30 cellular contexts compared by ENCODE assay signal in the genomic region with DNA sequence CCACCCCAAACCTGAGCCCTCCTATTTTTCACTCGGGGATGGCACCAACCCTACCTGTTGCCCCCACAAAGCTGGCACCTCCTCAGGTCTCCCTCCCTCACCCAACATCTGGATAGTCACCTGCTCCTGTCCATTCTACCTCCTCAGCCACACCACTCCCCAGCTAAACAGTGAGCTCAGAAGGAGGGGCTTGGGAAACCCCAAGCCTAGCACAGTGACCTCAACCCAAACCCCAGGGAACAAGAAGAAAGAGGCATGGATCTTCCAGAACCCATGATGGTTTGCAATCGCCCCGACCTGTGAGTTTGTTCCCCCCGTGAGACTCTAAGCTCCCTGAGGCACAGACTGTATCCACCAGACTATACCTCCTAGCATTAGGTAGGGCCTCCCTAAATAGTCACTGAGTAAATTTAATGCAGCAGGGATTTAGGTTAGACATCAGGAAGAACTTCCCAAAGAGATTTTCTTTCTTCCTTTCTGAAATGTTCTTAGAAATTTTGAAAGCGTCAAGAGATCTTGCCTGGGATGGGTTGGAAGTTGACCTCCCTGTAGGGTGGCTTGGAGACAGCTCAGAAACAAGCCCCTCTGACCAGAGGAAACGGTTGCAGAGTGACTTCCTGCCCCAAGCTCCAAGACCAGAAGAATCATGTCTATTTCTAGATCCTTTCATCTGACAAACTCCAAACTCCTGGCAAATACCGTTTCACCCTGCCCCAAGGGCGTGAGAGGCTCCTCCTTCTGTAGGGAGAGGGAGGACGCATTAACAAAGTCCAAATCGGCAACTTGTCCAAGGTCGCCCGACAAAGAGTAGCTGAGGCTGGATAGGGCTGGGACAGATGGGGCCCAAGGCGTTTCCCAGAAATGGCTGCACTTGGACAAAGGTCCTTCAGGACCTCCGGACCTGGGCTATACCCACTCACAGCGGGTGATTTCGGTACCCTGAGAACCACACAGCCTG. TPM values are rescaled to one million over a fixed set of nuclear protein-coding genes. Genes with fewer than 3 reads are reported as not detected.
DNase-seq lines count a peak whose midpoint lies in the region; FAIRE-seq and TF ChIP-seq lines count a peak whose summit lies in the region.
"Had no signal": no experiment of that assay in that cellular context is flagged by ENCODE, and none has a peak within 500 bp of the region (broad histone marks: within the 10 kb centered on the region; RNA-seq: fewer than 3 reads in every experiment).

No MANE protein-coding gene starts in this region.

- FAIRE-seq in H1 (lab: Jason Lieb, UNC) = no peak
- FAIRE-seq: GM18507, RCC 7860 had no signal

- H3K9me3 Mint-ChIP-seq in neural progenitor cell = peaks cover 3% of the 10 kb centered on the region
- H3K9me3 Mint-ChIP-seq: central memory CD8-positive, alpha-beta T cell; IgD-negative memory B cell; nephron; stimulated activated naive CD8-positive, alpha-beta T cell treated with anti-CD3 and anti-CD28 coated beads, Interleukin-15, Interleukin-2, amounts not matched to agents 100 ng/mL and 50 ng/mL, for 24 hours had no signal

- H3K9ac ChIP-seq in BLaER1 (no peak overlapping the region), H1 (replicated peaks in 1 of 4; ENCODE audit: extremely low read depth in 1 of 4, low read depth in 3 of 4, low read length in 3 of 4) (no peak overlapping the region), neural progenitor cell (no peak overlapping the region)

- DNase-seq in M059J (ENCODE audit: low read depth) = peak; percentile 78
- no peak for DNase-seq in H1 (ENCODE audit: low read depth in 1 of 2, low spot score in 2 of 2)
- DNase-seq in neural progenitor cell (ENCODE audit: low spot score) = no peak
- DNase-seq in SIG-M5 (lab: John Stamatoyannopoulos, UW) = no peak
- no peak for DNase-seq in cerebellar cortex (ENCODE audit: low spot score)
- DNase-seq in epidermal melanocyte (ENCODE audit: insufficient read length, low spot score) = no peak
- no peak for DNase-seq in D341Med (ENCODE audit: low spot score)
- DNase-seq: ACHN; activated CD4-positive, alpha-beta T cell treated with anti-CD3 and anti-CD28 coated beads for 36 hours; activated gamma-delta T cell treated with Interleukin-2 at 50 U/mL for 16 hours; GM23248; MG63; mucosa of descending colon; NCI-H1105 treated with DMSO at 0.1 percent for 48 hours; NCI-H1930; T-helper 2 cell had no signal

- peaks cover 39% of the 10 kb centered on the region for H3K27me3 Mint-ChIP-seq in neural progenitor cell (ENCODE audit: insufficient read depth, low read depth)

- no peak overlapping the region for H3K56ac ChIP-seq in H1 (replicated peaks; ENCODE audit: insufficient read length, low read depth, low read length)

- peak overlapping the region; percentile 24; the same call in 1 of the 2 replicates for H2BK15ac ChIP-seq in H1 (ENCODE audit: low read length)

- H3K4me3 Mint-ChIP-seq in neural progenitor cell = peak overlapping the region; percentile 52
- H3K4me3 Mint-ChIP-seq: activated CD4-positive, alpha-beta T cell treated with anti-CD3 and anti-CD28 coated beads for 36 hours; central memory CD8-positive, alpha-beta T cell; IgD-negative memory B cell; stimulated activated naive CD8-positive, alpha-beta T cell treated with anti-CD3 and anti-CD28 coated beads, Interleukin-15, Interleukin-2, amounts not matched to agents 100 ng/mL and 50 ng/mL, for 24 hours had no signal

- H3K4me3 ChIP-seq in BLaER1 = no peak overlapping the region
- no peak overlapping the region for H3K4me3 ChIP-seq in H1 (ENCODE audit: extremely low read depth in 1 of 4, insufficient read depth in 2 of 4, low read depth in 3 of 4, low read length in 4 of 4)
- H3K4me3 ChIP-seq in neural progenitor cell = no peak overlapping the region
- H3K4me3 ChIP-seq: GM23248, lung, MG63, mucosa of descending colon, ovary, SK-N-MC, skin epidermis had no signal

- no peak for TF ChIP-seq CTCF in H1 (IDR thresholded peaks at IDR 0.05; ENCODE audit: control extremely low read depth in 1 of 3, insufficient read depth in 1 of 3, low read depth in 1 of 3, low read length in 3 of 3)
- TF ChIP-seq CTCF in neural progenitor cell (IDR thresholded peaks at IDR 0.05) = no peak

- no peak overlapping the region for H3K4ac ChIP-seq in H1 (replicated peaks; ENCODE audit: insufficient read length, low read depth, low read length)

- H3K79me2 ChIP-seq in H1 (ENCODE audit: control insufficient read depth in 1 of 2, insufficient read depth in 2 of 2, low read length in 2 of 2) (no peaks in the 10 kb centered on the region), neural progenitor cell (ENCODE audit: low read depth) (no peaks in the 10 kb centered on the region)

- H4K91ac ChIP-seq in H1 (replicated peaks; ENCODE audit: insufficient read length, low read length) = no peak overlapping the region

- TF ChIP-seq EP300 in H1 (IDR thresholded peaks at IDR 0.05; ENCODE audit: borderline replicate concordance in 1 of 2, low read depth in 2 of 2, low read length in 2 of 2) = no peak

- no peak overlapping the region for H3K14ac ChIP-seq in H1 (ENCODE audit: insufficient read length)

- CTCF ChIA-PET in H1 (lab: Charles Lee; ENCODE audit: partially characterized antibody) = interaction anchor here (1.0 to 7.8 kb wide), 10 partner anchors 10 to 163 kb away, joined by 3 to 38 read pairs (median 4); no protein-coding TSS in a partner anchor

- peak overlapping the region; percentile 30; the same call in 1 of the 2 replicates for H2BK5ac ChIP-seq in H1 (ENCODE audit: low read depth, low read length)

- H3K36me3 Mint-ChIP-seq in neural progenitor cell = no peaks in the 10 kb centered on the region
- H3K36me3 Mint-ChIP-seq: IgD-negative memory B cell had no signal

- 0 out of 2 replicates have a peak overlapping the region, but pooled peaks have one; percentile 72 for H2BK20ac ChIP-seq in H1 (ENCODE audit: low read length)

- peak overlapping the region; percentile 93; the same call in 1 of the 2 replicates for H2BK12ac ChIP-seq in H1 (ENCODE audit: low read depth, low read length)

- no peaks in the 10 kb centered on the region for H3K79me1 ChIP-seq in H1 (ENCODE audit: low read depth, low read length)

- H3K9me3 ChIP-seq in BLaER1 (no peaks in the 10 kb centered on the region), H1 (ENCODE audit: insufficient read depth in 2 of 2, low read depth in 1 of 2, low read length in 1 of 2) (no peaks in the 10 kb centered on the region), neural progenitor cell (ENCODE audit: low read depth) (no peaks in the 10 kb centered on the region)
- H3K9me3 ChIP-seq: MG63, mucosa of descending colon, ovary had no signal

- no peaks in the 10 kb centered on the region for H3K36me3 ChIP-seq in BLaER1
- no peaks in the 10 kb centered on the region; a peak in 1 of 8 replicates for H3K36me3 ChIP-seq in H1 (ENCODE audit: control insufficient read depth in 2 of 4, insufficient read depth in 4 of 4, low read length in 3 of 4)
- H3K36me3 ChIP-seq in neural progenitor cell = no peaks in the 10 kb centered on the region
- H3K36me3 ChIP-seq: MG63, ovary had no signal

- TF ChIP-seq RAD21 in H1 (IDR thresholded peaks at IDR 0.05 in 1 of 2, conservative IDR thresholded peaks at IDR 0.05 in 1 of 2; ENCODE audit: low read depth in 2 of 2, low read length in 2 of 2) = no peak

- H3K27me3 ChIP-seq in BLaER1 (peaks cover 62% of the 10 kb centered on the region), H1 (replicated peaks in 1 of 4; ENCODE audit: control insufficient read depth in 3 of 4, extremely low read depth in 1 of 4, insufficient read depth in 3 of 4, low read length in 3 of 4) (peaks cover 12 to 28% (median 23%) of the 10 kb centered on the region in 4 experiments), neural progenitor cell (peaks cover 36% of the 10 kb centered on the region)

- H3K27ac Mint-ChIP-seq in neural progenitor cell = no peak overlapping the region
- H3K27ac Mint-ChIP-seq: activated CD4-positive, alpha-beta T cell treated with anti-CD3 and anti-CD28 coated beads for 36 hours; IgD-negative memory B cell; nephron; stimulated activated naive CD8-positive, alpha-beta T cell treated with anti-CD3 and anti-CD28 coated beads, Interleukin-15, Interleukin-2, amounts not matched to agents 100 ng/mL and 50 ng/mL, for 24 hours had no signal

- 77% methylated on average over 16 of the region's 16 CpGs; no CpG with 5 or more reads in 1 of the 2 experiments for WGBS in H1 (ENCODE audit: extremely low coverage in 1 of 2, insufficient coverage in 1 of 2, insufficient read length in 1 of 2, insufficient replicate concordance in 2 of 2, low coverage in 1 of 2, low lambda C conversion rate in 2 of 2, missing lambda C conversion rate in 1 of 2), 2 experiments

- POLR2A ChIA-PET in H1 (lab: Charles Lee; ENCODE audit: partially characterized antibody) = interaction anchor here (1.2 to 1.5 kb wide), 4 partner anchors 10 to 35 kb away, joined by 3 to 5 read pairs (median 4); no protein-coding TSS in a partner anchor

- peaks cover 97% of the 10 kb centered on the region for H3K4me1 ChIP-seq in BLaER1
- H3K4me1 ChIP-seq in H1 (replicated peaks in 1 of 4; ENCODE audit: control insufficient read depth in 3 of 4, insufficient read depth in 4 of 4, low read length in 3 of 4) = peaks cover 8 to 48% (median 29%) of the 10 kb centered on the region in 4 experiments
- H3K4me1 ChIP-seq in neural progenitor cell = peaks cover 33% of the 10 kb centered on the region

- H2BK120ac ChIP-seq in H1 (replicated peaks; ENCODE audit: low read depth, low read length) = peak overlapping the region; percentile 12

- H3K4me2 ChIP-seq in BLaER1 = peak overlapping the region; percentile 99
- no peak overlapping the region for H3K4me2 ChIP-seq in H1 (ENCODE audit: insufficient read depth in 1 of 2, low read depth in 2 of 2, low read length in 2 of 2)
- no peak overlapping the region for H3K4me2 ChIP-seq in neural progenitor cell

- peaks cover 61% of the 10 kb centered on the region for H3F3A ChIP-seq in neural progenitor cell (ENCODE audit: low read depth)

- H3K27ac ChIP-seq in BLaER1 = no peak overlapping the region
- no peak overlapping the region for H3K27ac ChIP-seq in H1 (ENCODE audit: low read depth, low read length)
- no peak overlapping the region for H3K27ac ChIP-seq in neural progenitor cell
- H3K27ac ChIP-seq: ovary, SK-N-MC, skin epidermis had no signal

- H2AFZ ChIP-seq in H1 (ENCODE audit: low read length) (no peak overlapping the region), neural progenitor cell (replicated peaks) (no peak overlapping the region)
- H2AFZ ChIP-seq: GM23248 had no signal

- no peak overlapping the region for H4K5ac ChIP-seq in H1 (ENCODE audit: insufficient read length, low read depth, low read length)

- H3K23ac ChIP-seq in H1 (ENCODE audit: insufficient read length) = no peak overlapping the region

- no peak overlapping the region; the same call in 1 of the 2 replicates for H3K18ac ChIP-seq in H1 (ENCODE audit: extremely low read depth, low read length)

- H3K4me1 Mint-ChIP-seq in neural progenitor cell = peaks cover 40% of the 10 kb centered on the region
- H3K4me1 Mint-ChIP-seq: central memory CD8-positive, alpha-beta T cell had no signal

- H3K23me2 ChIP-seq in H1 (ENCODE audit: low read depth, low read length) = peaks cover 13% of the 10 kb centered on the region; the same call in 1 of the 2 replicates

- TF ChIP-seq POLR2A in H1 (IDR thresholded peaks at IDR 0.05; ENCODE audit: control extremely low read depth in 1 of 2, low read depth in 2 of 2, low read length in 2 of 2) = no peak

- peaks cover 72% of the 10 kb centered on the region for H4K20me1 ChIP-seq in BLaER1
- H4K20me1 ChIP-seq in H1 (replicated peaks in 1 of 2; ENCODE audit: control insufficient read depth in 1 of 2, insufficient read depth in 2 of 2, low read length in 2 of 2) = peaks cover 0 to 2% of the 10 kb centered on the region in 2 experiments
- H4K20me1 ChIP-seq in neural progenitor cell (ENCODE audit: low read depth) = peaks cover 32% of the 10 kb centered on the region

- H4K8ac ChIP-seq in H1 (ENCODE audit: extremely low read depth, insufficient read depth, low read length) = no peak overlapping the region

- peak overlapping the region; percentile 89; the same call in 1 of the 2 replicates for H2AK5ac ChIP-seq in H1 (ENCODE audit: low read depth, low read length)

RNA-seq across cellular contexts. Expression of a gene that starts 4.1 kb away (rescaled TPM):
- total RNA-seq in M059J (2014; rRNA removed; shearing (Covaris generic)) = 12.7 and 36.2 TPM in 2 replicates
- total RNA-seq in H1 (2021; fragmentation: NEBNext Ultra II Directional; extraction: Animal tissue kit (Norgen Biotek cat#: 25700)) = 5.3 and 6.1 TPM in 2 replicates
- polyA plus RNA-seq in H1 (2011; rRNA removed) = 8.8 and 13.2 TPM in 2 replicates
- 5.6 TPM for polyA plus RNA-seq in H1 (2011; cell fraction: cytosol; rRNA removed)
- 11.0 TPM for polyA plus RNA-seq in H1 (2011; cell fraction: nucleus; rRNA removed)
- polyA plus RNA-seq in H1 (2012, experiment 1 of 2) = 3.9 to 10.9 TPM (median 7.8 TPM) in 4 replicates
- 5.2 TPM for polyA plus RNA-seq in H1 (2012, experiment 2 of 2)
- polyA plus RNA-seq in H1 (2013, experiment 1 of 2) = 11.6 TPM
- 10.8 TPM for polyA plus RNA-seq in H1 (2013, experiment 2 of 2)
- 0.66 and 1.2 TPM in 2 replicates for polyA minus RNA-seq in H1 (2011; rRNA and poly(A)+ RNA removed)
- polyA minus RNA-seq in H1 (2011; cell fraction: cytosol; rRNA and poly(A)+ RNA removed) = 2.1 TPM
- polyA minus RNA-seq in H1 (2011; cell fraction: nucleus; rRNA and poly(A)+ RNA removed) = 1.2 TPM
- 1.8 and 7.2 TPM in 2 replicates for total RNA-seq in neural progenitor cell (ENCODE audit: low replicate concordance)
- total RNA-seq: activated CD4-positive, alpha-beta T cell treated with anti-CD3 and anti-CD28 coated beads for 36 hours had no signal
- polyA plus RNA-seq: IgD-negative memory B cell had no signal

RNA-seq across cellular contexts. Expression of a gene that starts 38.4 kb away (rescaled TPM):
- total RNA-seq in M059J (2014; rRNA removed; shearing (Covaris generic)) = not detected in 2 replicates
- not detected in 2 replicates for total RNA-seq in H1 (2021; fragmentation: NEBNext Ultra II Directional; extraction: Animal tissue kit (Norgen Biotek cat#: 25700))
- polyA plus RNA-seq in H1 (2011; rRNA removed) = not detected in 2 replicates
- polyA plus RNA-seq in H1 (2011; cell fraction: cytosol; rRNA removed) = not detected
- not detected for polyA plus RNA-seq in H1 (2011; cell fraction: nucleus; rRNA removed)
- 0.11 to 0.28 TPM in 2 of 4 replicates, not detected in the others for polyA plus RNA-seq in H1 (2012, experiment 1 of 2)
- polyA plus RNA-seq in H1 (2012, experiment 2 of 2) = 0.73 TPM
- not detected for polyA plus RNA-seq in H1 (2013, experiment 1 of 2)
- not detected for polyA plus RNA-seq in H1 (2013, experiment 2 of 2)
- not detected in 2 replicates for polyA minus RNA-seq in H1 (2011; rRNA and poly(A)+ RNA removed)
- polyA minus RNA-seq in H1 (2011; cell fraction: cytosol; rRNA and poly(A)+ RNA removed) = not detected
- not detected for polyA minus RNA-seq in H1 (2011; cell fraction: nucleus; rRNA and poly(A)+ RNA removed)
- not detected in 2 replicates for total RNA-seq in neural progenitor cell (ENCODE audit: low replicate concordance)
- total RNA-seq: activated CD4-positive, alpha-beta T cell treated with anti-CD3 and anti-CD28 coated beads for 36 hours; GM23248; kidney epithelial cell; lung; ovary; renal cortical epithelial cell had no signal
- polyA plus RNA-seq: BJ, IgD-negative memory B cell, ovary had no signal
